In the genomic region with DNA sequence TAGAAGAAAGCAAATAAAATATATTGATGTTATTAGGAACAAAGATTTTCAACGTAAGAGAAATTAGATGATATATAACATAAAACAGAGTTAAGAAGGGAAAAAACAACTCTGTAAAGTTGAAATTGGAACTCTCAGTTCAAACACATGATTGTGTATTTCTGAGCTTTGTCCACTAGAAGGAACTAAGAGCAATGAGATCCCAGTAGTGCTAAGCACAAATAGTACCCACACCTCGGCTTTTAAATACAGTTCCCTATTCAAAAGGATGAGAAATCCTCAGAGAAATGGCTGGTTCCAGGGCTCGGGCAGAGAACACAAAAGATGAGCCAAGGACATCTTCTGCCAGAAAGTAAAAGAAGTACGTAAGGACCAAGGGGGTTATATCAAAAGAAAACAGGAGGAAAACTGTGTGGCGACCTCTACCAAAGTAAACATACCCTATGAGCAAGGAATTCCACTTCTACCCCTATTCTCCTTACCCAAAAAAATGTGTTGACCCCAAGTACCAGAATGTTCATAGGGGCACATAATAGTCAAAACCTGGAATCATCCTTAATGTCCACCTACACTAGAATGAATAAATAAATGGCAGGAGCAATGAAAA, we compare ENCODE assay signal across 12 cellular contexts.
DNase-seq lines count a peak whose midpoint lies in the region; ATAC-seq, FAIRE-seq and TF ChIP-seq lines count a peak whose summit lies in the region.
"Had no signal": no experiment of that assay in that cellular context is flagged by ENCODE, and none has a peak within 500 bp of the region (broad histone marks: within the 10 kb centered on the region; RNA-seq: fewer than 3 reads in every experiment).

No MANE protein-coding gene starts in this region.

- no peak for FAIRE-seq in astrocyte (lab: Jason Lieb, UNC)
- no peak for FAIRE-seq in GM19239 (lab: Jason Lieb, UNC)

- peak overlapping the region; percentile 37 for H3K4me2 ChIP-seq in astrocyte (ENCODE audit: low read length)

- ATAC-seq in left lung, result peak; percentile 56

- H3K9me3 Mint-ChIP-seq in astrocyte (ENCODE audit: unreplicated experiment), result no peaks in the 10 kb centered on the region

- no peaks in the 10 kb centered on the region for H4K20me1 ChIP-seq in astrocyte (ENCODE audit: insufficient read depth, low read length)

- H3K36me3 ChIP-seq in BE2C (no peaks in the 10 kb centered on the region), astrocyte (ENCODE audit: insufficient read depth, low read length) (no peaks in the 10 kb centered on the region), left lung (no peaks in the 10 kb centered on the region)
- H3K36me3 ChIP-seq: sigmoid colon, SJCRH30 had no signal

- DNase-seq in BE2C, result no peak
- DNase-seq in LNCaP clone FGC (ENCODE audit: low read depth), result no peak
- no peak for DNase-seq in astrocyte (ENCODE audit: low read depth)
- no peak for DNase-seq in left lung
- DNase-seq in AG08395 (ENCODE audit: low spot score), result no peak
- DNase-seq in D341Med (ENCODE audit: low spot score), result no peak
- DNase-seq in GM19239 (ENCODE audit: insufficient read length, low spot score), result no peak
- no peak for DNase-seq in putamen (ENCODE audit: low spot score)
- DNase-seq: activated T-cell treated with anti-CD3 and anti-CD28 coated beads, Interleukin-2, amount 50 U/mL, for 1 hour; sigmoid colon; SJCRH30 had no signal

- H3K27me3 ChIP-seq in BE2C (no peaks in the 10 kb centered on the region), astrocyte (ENCODE audit: insufficient read depth, low read length) (no peaks in the 10 kb centered on the region), left lung (no peaks in the 10 kb centered on the region)
- H3K27me3 ChIP-seq: sigmoid colon, SJCRH30 had no signal

- H3K27ac ChIP-seq in astrocyte (ENCODE audit: low read depth, low read length) (no peak overlapping the region), left lung (no peak overlapping the region)
- H3K27ac ChIP-seq: HL-60, sigmoid colon, SJCRH30 had no signal

- no peak overlapping the region for H3K4me3 Mint-ChIP-seq in astrocyte (ENCODE audit: unreplicated experiment)

- no peaks in the 10 kb centered on the region for H3K4me1 Mint-ChIP-seq in astrocyte (ENCODE audit: low read depth, unreplicated experiment)

- H2AFZ ChIP-seq in astrocyte (ENCODE audit: low read depth, low read length), result no peak overlapping the region

- H3K4me3 ChIP-seq in BE2C (ENCODE audit: low read depth, low read length) (no peak overlapping the region), LNCaP clone FGC (ENCODE audit: low read depth, low read length) (no peak overlapping the region), astrocyte (ENCODE audit: insufficient read depth, low read depth, low read length) (no peak overlapping the region), left lung (no peak overlapping the region)
- H3K4me3 ChIP-seq: sigmoid colon, SJCRH30 had no signal

- no peaks in the 10 kb centered on the region for H3K27me3 Mint-ChIP-seq in astrocyte (ENCODE audit: low read depth, unreplicated experiment)

- peak; percentile 41 for TF ChIP-seq CTCF in BE2C (IDR thresholded peaks at IDR 0.05; ENCODE audit: low read depth, low read length)
- TF ChIP-seq CTCF in LNCaP clone FGC (IDR thresholded peaks at IDR 0.05; ENCODE audit: control insufficient read depth, extremely low read depth, insufficient read depth), result peak; percentile 34
- no peak for TF ChIP-seq CTCF in astrocyte (IDR thresholded peaks at IDR 0.05; ENCODE audit: insufficient read depth, low read depth, low read length)
- TF ChIP-seq CTCF in left lung (IDR thresholded peaks at IDR 0.05), result peak in 1 of 2 donors; percentile 16

- H3K9me3 ChIP-seq in BE2C (no peaks in the 10 kb centered on the region), astrocyte (ENCODE audit: insufficient read depth, low read depth, low read length) (no peaks in the 10 kb centered on the region), left lung (no peaks in the 10 kb centered on the region)
- H3K9me3 ChIP-seq: sigmoid colon, SJCRH30 had no signal

- no peak overlapping the region for H3K9ac ChIP-seq in astrocyte (ENCODE audit: low read length)

- intact Hi-C loops in left lung (cut with DNase I), result no loop called here

- no peak overlapping the region for H3K27ac Mint-ChIP-seq in astrocyte (ENCODE audit: unreplicated experiment)

- H3K4me1 ChIP-seq in BE2C (peaks cover 16% of the 10 kb centered on the region; the same call in 1 of the 2 replicates), astrocyte (ENCODE audit: insufficient read depth, low read length) (peaks cover 5% of the 10 kb centered on the region), left lung (peaks cover 25 to 68% of the 10 kb centered on the region in 2 donors)

- H3K36me3 Mint-ChIP-seq in astrocyte (ENCODE audit: low read depth, unreplicated experiment), result no peaks in the 10 kb centered on the region

- no peaks in the 10 kb centered on the region for H3K79me2 ChIP-seq in astrocyte (ENCODE audit: insufficient read depth, low read length)
